ENCODE assay signal across 1 cellular context in the genomic region with DNA sequence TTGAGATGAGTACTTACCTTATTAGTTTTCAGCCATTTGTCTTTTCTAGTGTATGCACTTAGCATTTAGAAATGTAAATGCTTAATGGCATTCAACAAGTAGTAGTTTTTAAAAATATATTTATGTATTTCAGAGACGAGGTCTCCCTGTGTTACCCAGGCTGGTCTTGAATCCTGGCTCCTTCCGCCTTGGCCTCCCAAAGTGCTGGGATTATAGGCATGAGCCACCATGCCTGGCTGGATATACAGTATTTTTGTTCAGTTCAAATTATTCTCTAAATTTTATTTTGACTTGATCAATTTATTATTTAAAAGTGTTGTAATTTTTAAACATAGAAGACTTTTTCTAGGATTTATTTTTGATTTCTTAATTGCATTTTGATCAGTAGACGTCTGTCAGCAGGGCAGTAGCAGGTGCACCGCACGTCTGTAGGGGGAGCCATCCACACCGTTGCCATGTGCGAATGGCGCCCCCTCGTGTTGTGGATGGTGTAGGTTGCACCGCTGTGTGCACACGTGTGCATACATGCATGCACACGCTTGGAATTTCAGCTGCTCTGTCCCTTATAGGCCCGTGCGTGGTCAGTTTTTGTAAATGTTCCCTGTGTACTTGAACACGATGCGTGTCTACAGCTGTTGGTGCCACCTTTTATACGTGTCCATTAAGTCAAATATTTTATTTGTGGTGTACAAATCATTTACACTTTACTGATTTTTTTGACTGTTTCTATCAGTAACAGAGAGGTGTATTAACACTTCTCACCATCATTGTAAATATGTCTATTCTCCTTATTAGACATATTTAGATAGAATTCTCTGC.
TF ChIP-seq lines count a peak whose summit lies in the region.

No MANE protein-coding gene starts in this region.

TF ChIP-seq in HepG2, 621 proteins besides CTCF, POLR2A, EP300 and RAD21 (continued from another document and continues in another):
- TF ChIP-seq, protein P1, sequence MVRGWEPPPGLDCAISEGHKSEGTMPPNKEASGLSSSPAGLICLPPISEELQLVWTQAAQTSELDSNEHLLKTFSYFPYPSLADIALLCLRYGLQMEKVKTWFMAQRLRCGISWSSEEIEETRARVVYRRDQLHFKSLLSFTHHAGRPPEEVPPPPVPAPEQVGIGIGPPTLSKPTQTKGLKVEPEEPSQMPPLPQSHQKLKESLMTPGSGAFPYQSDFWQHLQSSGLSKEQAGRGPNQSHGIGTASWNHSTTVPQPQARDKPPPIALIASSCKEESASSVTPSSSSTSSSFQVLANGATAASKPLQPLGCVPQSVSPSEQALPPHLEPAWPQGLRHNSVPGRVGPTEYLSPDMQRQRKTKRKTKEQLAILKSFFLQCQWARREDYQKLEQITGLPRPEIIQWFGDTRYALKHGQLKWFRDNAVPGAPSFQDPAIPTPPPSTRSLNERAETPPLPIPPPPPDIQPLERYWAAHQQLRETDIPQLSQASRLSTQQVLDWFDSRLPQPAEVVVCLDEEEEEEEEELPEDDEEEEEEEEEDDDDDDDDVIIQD (CRISPR knock-in tag; IDR thresholded peaks at IDR 0.05; ENCODE audit: low read depth), result peak; percentile 75
- TF ChIP-seq RBM39 (IDR thresholded peaks at IDR 0.05; ENCODE audit: low read depth, low read length, poor library complexity, severe bottlenecking) (no peak), ZNF556 (CRISPR knock-in tag; IDR thresholded peaks at IDR 0.05; ENCODE audit: borderline replicate concordance) (0 out of 2 replicates have a peak, but pooled peaks have one; percentile 56), SUZ12 (IDR thresholded peaks at IDR 0.05; ENCODE audit: low read depth, low read length) (no peak; the same call in 1 of the 2 replicates), ZNF563 (CRISPR knock-in tag; IDR thresholded peaks at IDR 0.05) (no peak), PREB (CRISPR knock-in tag; IDR thresholded peaks at IDR 0.05) (no peak), ARNTL (CRISPR knock-in tag; IDR thresholded peaks at IDR 0.05) (peak; percentile 94), ZBTB34 (CRISPR knock-in tag; IDR thresholded peaks at IDR 0.05) (no peak), TGIF2 (CRISPR knock-in tag; IDR thresholded peaks at IDR 0.05) (0 out of 2 replicates have a peak, but pooled peaks have one; percentile 72), MYNN (CRISPR knock-in tag; IDR thresholded peaks at IDR 0.05; ENCODE audit: low read depth) (peak; percentile 61; the same call in 1 of the 2 replicates), U2AF1 (optimal IDR thresholded peaks at IDR 0.05; ENCODE audit: low read depth, low read length) (peak; percentile 71), ZSCAN9 (CRISPR knock-in tag; IDR thresholded peaks at IDR 0.05; ENCODE audit: borderline replicate concordance) (peak; percentile 77; the same call in 1 of the 2 replicates), CHD4 (IDR thresholded peaks at IDR 0.05; ENCODE audit: borderline replicate concordance, low read length) (no peak; the same call in 1 of the 2 replicates), RNF2 (conservative IDR thresholded peaks at IDR 0.05; ENCODE audit: low read depth) (peak; percentile 52; the same call in 1 of the 2 replicates), ZFP36L1 (CRISPR knock-in tag; IDR thresholded peaks at IDR 0.05) (no peak), ATF7 (IDR thresholded peaks at IDR 0.05) (no peak), ATF7 (CRISPR knock-in tag; IDR thresholded peaks at IDR 0.05) (no peak), FOXC1 (CRISPR knock-in tag; IDR thresholded peaks at IDR 0.05; ENCODE audit: borderline replicate concordance) (0 out of 2 replicates have a peak, but pooled peaks have one; percentile 34), DPF2 (CRISPR knock-in tag; IDR thresholded peaks at IDR 0.05; ENCODE audit: borderline replicate concordance, low read depth) (no peak), ZNF841 (CRISPR knock-in tag; IDR thresholded peaks at IDR 0.05; ENCODE audit: borderline replicate concordance) (no peak), SNAPC2 (CRISPR knock-in tag; IDR thresholded peaks at IDR 0.05) (no peak), SNAPC4 (CRISPR knock-in tag; IDR thresholded peaks at IDR 0.05) (no peak), MTA1 (CRISPR knock-in tag; IDR thresholded peaks at IDR 0.05; ENCODE audit: borderline replicate concordance) (0 out of 2 replicates have a peak, but pooled peaks have one; percentile 40), PHB2 (IDR thresholded peaks at IDR 0.05; ENCODE audit: partially characterized antibody) (no peak), IRF2 (CRISPR knock-in tag; IDR thresholded peaks at IDR 0.05) (peak; percentile 94), ZNF431 (CRISPR knock-in tag; IDR thresholded peaks at IDR 0.05; ENCODE audit: borderline replicate concordance, low read depth) (no peak), NR1H2 (CRISPR knock-in tag; IDR thresholded peaks at IDR 0.05; ENCODE audit: borderline replicate concordance, low read depth) (no peak; the same call in 1 of the 2 replicates), HOXD1 (CRISPR knock-in tag; IDR thresholded peaks at IDR 0.05) (no peak), ZNF230 (CRISPR knock-in tag; IDR thresholded peaks at IDR 0.05) (peak; percentile 91; the same call in 1 of the 2 replicates), SIX1 (CRISPR knock-in tag; IDR thresholded peaks at IDR 0.05; ENCODE audit: borderline replicate concordance) (no peak; the same call in 1 of the 2 replicates), ZNF362 (CRISPR knock-in tag; IDR thresholded peaks at IDR 0.05; ENCODE audit: borderline replicate concordance) (peak; percentile 54; the same call in 1 of the 2 replicates), FIP1L1 (IDR thresholded peaks at IDR 0.05; ENCODE audit: borderline replicate concordance, insufficient read depth, low read depth, low read length) (no peak), KLF12 (CRISPR knock-in tag; IDR thresholded peaks at IDR 0.05; ENCODE audit: borderline replicate concordance) (no peak)
- TF ChIP-seq, protein P2, sequence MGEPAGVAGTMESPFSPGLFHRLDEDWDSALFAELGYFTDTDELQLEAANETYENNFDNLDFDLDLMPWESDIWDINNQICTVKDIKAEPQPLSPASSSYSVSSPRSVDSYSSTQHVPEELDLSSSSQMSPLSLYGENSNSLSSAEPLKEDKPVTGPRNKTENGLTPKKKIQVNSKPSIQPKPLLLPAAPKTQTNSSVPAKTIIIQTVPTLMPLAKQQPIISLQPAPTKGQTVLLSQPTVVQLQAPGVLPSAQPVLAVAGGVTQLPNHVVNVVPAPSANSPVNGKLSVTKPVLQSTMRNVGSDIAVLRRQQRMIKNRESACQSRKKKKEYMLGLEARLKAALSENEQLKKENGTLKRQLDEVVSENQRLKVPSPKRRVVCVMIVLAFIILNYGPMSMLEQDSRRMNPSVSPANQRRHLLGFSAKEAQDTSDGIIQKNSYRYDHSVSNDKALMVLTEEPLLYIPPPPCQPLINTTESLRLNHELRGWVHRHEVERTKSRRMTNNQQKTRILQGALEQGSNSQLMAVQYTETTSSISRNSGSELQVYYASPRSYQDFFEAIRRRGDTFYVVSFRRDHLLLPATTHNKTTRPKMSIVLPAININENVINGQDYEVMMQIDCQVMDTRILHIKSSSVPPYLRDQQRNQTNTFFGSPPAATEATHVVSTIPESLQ (CRISPR knock-in tag; conservative IDR thresholded peaks at IDR 0.05), result no peak
- TF ChIP-seq, protein P3, sequence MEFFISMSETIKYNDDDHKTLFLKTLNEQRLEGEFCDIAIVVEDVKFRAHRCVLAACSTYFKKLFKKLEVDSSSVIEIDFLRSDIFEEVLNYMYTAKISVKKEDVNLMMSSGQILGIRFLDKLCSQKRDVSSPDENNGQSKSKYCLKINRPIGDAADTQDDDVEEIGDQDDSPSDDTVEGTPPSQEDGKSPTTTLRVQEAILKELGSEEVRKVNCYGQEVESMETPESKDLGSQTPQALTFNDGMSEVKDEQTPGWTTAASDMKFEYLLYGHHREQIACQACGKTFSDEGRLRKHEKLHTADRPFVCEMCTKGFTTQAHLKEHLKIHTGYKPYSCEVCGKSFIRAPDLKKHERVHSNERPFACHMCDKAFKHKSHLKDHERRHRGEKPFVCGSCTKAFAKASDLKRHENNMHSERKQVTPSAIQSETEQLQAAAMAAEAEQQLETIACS (CRISPR knock-in tag; IDR thresholded peaks at IDR 0.05), result peak; percentile 53
- TF ChIP-seq, protein P4, sequence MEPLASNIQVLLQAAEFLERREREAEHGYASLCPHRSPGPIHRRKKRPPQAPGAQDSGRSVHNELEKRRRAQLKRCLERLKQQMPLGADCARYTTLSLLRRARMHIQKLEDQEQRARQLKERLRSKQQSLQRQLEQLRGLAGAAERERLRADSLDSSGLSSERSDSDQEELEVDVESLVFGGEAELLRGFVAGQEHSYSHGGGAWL (CRISPR knock-in tag; IDR thresholded peaks at IDR 0.05), result peak; percentile 72; the same call in 1 of the 2 replicates
- TF ChIP-seq, protein P5, sequence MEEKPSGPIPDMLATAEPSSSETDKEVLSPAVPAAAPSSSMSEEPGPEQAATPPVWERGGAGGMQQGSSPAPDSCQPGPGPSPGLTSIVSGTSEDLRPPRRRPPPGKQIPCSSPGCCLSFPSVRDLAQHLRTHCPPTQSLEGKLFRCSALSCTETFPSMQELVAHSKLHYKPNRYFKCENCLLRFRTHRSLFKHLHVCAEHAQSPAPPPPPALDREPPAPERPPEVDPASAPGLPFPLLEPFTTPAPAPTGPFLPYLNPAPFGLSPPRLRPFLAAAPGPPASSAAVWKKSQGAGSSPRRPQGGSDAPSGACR (CRISPR knock-in tag; IDR thresholded peaks at IDR 0.05), result no peak
- TF ChIP-seq, protein P6, sequence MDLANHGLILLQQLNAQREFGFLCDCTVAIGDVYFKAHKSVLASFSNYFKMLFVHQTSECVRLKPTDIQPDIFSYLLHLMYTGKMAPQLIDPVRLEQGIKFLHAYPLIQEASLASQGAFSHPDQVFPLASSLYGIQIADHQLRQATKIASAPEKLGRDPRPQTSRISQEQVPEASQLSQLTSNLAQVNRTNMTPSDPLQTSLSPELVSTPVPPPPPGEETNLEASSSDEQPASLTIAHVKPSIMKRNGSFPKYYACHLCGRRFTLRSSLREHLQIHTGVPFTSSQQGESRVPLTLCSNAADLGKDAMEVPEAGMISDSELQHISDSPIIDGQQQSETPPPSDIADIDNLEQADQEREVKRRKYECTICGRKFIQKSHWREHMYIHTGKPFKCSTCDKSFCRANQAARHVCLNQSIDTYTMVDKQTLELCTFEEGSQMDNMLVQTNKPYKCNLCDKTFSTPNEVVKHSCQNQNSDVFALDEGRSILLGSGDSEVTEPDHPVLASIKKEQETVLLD (CRISPR knock-in tag; IDR thresholded peaks at IDR 0.05; ENCODE audit: low read depth), result no peak
